8 cellular contexts compared by ENCODE assay signal in the genomic region with DNA sequence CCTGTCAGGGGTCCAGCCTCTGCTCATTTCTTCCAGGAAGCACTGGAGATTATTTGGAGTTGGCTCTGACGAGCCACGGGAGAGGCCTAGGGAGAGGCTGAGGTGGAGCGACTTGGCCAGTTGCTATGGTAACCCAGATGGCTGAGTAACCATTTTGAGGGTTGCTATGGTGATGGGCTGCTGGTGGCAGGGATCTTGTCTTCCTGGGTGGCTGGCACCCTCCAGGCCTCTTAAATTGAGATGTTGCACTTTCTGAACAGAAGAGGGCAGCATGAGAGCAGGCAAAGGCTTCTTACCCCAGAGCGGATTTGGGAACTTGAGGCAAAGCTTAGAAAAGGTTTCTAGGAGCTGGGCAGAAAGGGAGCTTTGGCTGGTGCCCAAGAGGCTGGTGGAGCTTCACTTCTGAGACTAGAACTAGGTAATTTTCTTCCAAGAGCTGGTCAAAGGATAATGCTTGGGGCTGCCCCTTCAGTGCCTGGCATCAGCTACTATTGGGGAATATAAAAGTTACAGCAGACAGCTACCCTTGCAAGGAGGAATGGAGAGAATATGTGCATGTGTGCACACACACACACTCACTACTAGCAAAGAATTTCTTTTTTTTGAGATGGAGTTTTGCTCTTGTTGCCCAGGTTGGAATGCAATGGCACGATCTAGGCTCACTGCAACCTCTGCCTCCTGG.
DNase-seq lines count a peak whose midpoint lies in the region; ATAC-seq and TF ChIP-seq lines count a peak whose summit lies in the region.

No MANE protein-coding gene starts in this region.

- CTCF ChIA-PET in HEK293T (lab: Yijun Ruan, JAX) = interaction anchor here (0.6 to 3.1 kb wide), 24 partner anchors 9 to 621 kb away, joined by 3 to 30 read pairs (median 4); no protein-coding TSS in a partner anchor

- peak overlapping the region in 3 of 11 experiments; percentile 2 to 21 (median 5); a peak in 2 of 22 replicates for H3K9ac ChIP-seq in BLaER1 treated with 17β-estradiol and CSF1 and Interleukin-3, amounts not matched to agents 10 nM and 100 nM

- DNase-seq in HEK293T (ENCODE audit: extremely low spot score) (peak; percentile 82), NCI-H524 (lab: John Stamatoyannopoulos, UW) (peak; percentile 96 to 97), left lung (peak in 1 of 2 donors; percentile 60), KG1 (lab: John Stamatoyannopoulos, UW) (no peak)
- DNase-seq in activated CD4-positive, alpha-beta T cell treated with anti-CD3 and anti-CD28 coated beads for 48 hours = peak; percentile 75
- peak in 2 of 3 donors; percentile 35 to 49 for DNase-seq in stimulated activated CD4-positive, alpha-beta T cell treated with anti-CD3 and anti-CD28 coated beads, TNF-alpha, amount 100 ng/mL, for 1 hour (ENCODE audit: low read depth in 3 of 3, low spot score in 1 of 3)

- ATAC-seq in left lung = peak; percentile 85

- H3K9me3 ChIP-seq in BLaER1 treated with 17β-estradiol and CSF1 and Interleukin-3, amounts not matched to agents 10 nM and 100 nM (replicated peaks in 1 of 11) = no peaks in the 10 kb centered on the region
- H3K9me3 ChIP-seq in left lung = no peaks in the 10 kb centered on the region

- H3K4me1 ChIP-seq in BLaER1 treated with 17β-estradiol and CSF1 and Interleukin-3, amounts not matched to agents 10 nM and 100 nM = peaks cover 33 to 51% (median 38%) of the 10 kb centered on the region in 10 experiments
- H3K4me1 ChIP-seq in left lung = peaks cover 18 to 19% of the 10 kb centered on the region in 2 donors

- POLR2A ChIA-PET in HEK293T (lab: Yijun Ruan, JAX) = no interaction called here

- intact Hi-C loops in left lung (cut with DNase I) = no loop called here

- H3K4me3 ChIP-seq in BLaER1 treated with 17β-estradiol and CSF1 and Interleukin-3, amounts not matched to agents 10 nM and 100 nM = no peak overlapping the region
- H3K4me3 ChIP-seq in left lung = no peak overlapping the region

- H3K4me2 ChIP-seq in BLaER1 treated with 17β-estradiol and CSF1 and Interleukin-3, amounts not matched to agents 10 nM and 100 nM = peak overlapping the region; percentile 31 to 73 (median 56)

- no peaks in the 10 kb centered on the region for H3K27me3 ChIP-seq in BLaER1 treated with 17β-estradiol and CSF1 and Interleukin-3, amounts not matched to agents 10 nM and 100 nM
- no peaks in the 10 kb centered on the region for H3K27me3 ChIP-seq in left lung

- TF ChIP-seq CTCF in left lung (IDR thresholded peaks at IDR 0.05) = peak; percentile 64

- no peaks in the 10 kb centered on the region for H3K36me3 ChIP-seq in BLaER1 treated with 17β-estradiol and CSF1 and Interleukin-3, amounts not matched to agents 10 nM and 100 nM
- no peaks in the 10 kb centered on the region for H3K36me3 ChIP-seq in left lung

- H4K20me1 ChIP-seq in BLaER1 treated with 17β-estradiol and CSF1 and Interleukin-3, amounts not matched to agents 10 nM and 100 nM = peaks cover 0 to 5% (median 0%) of the 10 kb centered on the region in 11 experiments; a peak in 3 of 22 replicates

- H3K27ac ChIP-seq in BLaER1 treated with 17β-estradiol and CSF1 and Interleukin-3, amounts not matched to agents 10 nM and 100 nM = peak overlapping the region in 8 of 11 experiments; percentile 21 to 61 (median 31); a peak in 10 of 22 replicates
- H3K27ac ChIP-seq in cingulate gyrus (ENCODE audit: low read depth, low read length) (peak overlapping the region; percentile 80), left lung (no peak overlapping the region)

TF ChIP-seq in HEK293T, 16 proteins besides CTCF, POLR2A, EP300 and RAD21:
- TF ChIP-seq L3MBTL2 (conservative IDR thresholded peaks at IDR 0.05) = no peak
- no peak for TF ChIP-seq TARDBP (IDR thresholded peaks at IDR 0.05)
- TF ChIP-seq CTBP1 (IDR thresholded peaks at IDR 0.05; ENCODE audit: borderline replicate concordance) = no peak
- no peak for TF ChIP-seq FOXM1 (IDR thresholded peaks at IDR 0.05; ENCODE audit: borderline replicate concordance)
- TF ChIP-seq FOXK2 (IDR thresholded peaks at IDR 0.05) = no peak
- no peak for TF ChIP-seq HDGF (IDR thresholded peaks at IDR 0.05; ENCODE audit: borderline replicate concordance)
- no peak for TF ChIP-seq ARNT (IDR thresholded peaks at IDR 0.05)
- no peak for TF ChIP-seq LEF1 (IDR thresholded peaks at IDR 0.05; ENCODE audit: borderline replicate concordance)
- TF ChIP-seq ZNF384 (IDR thresholded peaks at IDR 0.05) = no peak
- TF ChIP-seq BHLHE40 (IDR thresholded peaks at IDR 0.05; ENCODE audit: borderline replicate concordance) = no peak
- no peak for TF ChIP-seq PKNOX1 (IDR thresholded peaks at IDR 0.05)
- no peak for TF ChIP-seq NFRKB (IDR thresholded peaks at IDR 0.05)
- TF ChIP-seq ELF4 (IDR thresholded peaks at IDR 0.05) = no peak
- no peak for TF ChIP-seq SUZ12 (IDR thresholded peaks at IDR 0.05)
- no peak for TF ChIP-seq SP1 (IDR thresholded peaks at IDR 0.05)
- TF ChIP-seq FOXA1 (IDR thresholded peaks at IDR 0.05) = no peak

Comparison
In these comparisons a context has a peak if more than half of its experiments do, and no peak if none do; other contexts are left out.
1. H3K27ac ChIP-seq: peak in BLaER1 treated with 17β-estradiol and CSF1 and Interleukin-3, amounts not matched to agents 10 nM and 100 nM (8 of 11) and cingulate gyrus (single experiment); none in left lung (0 of 2).